Comparison of ENCODE assay signal across 1 cellular context in the genomic region with DNA sequence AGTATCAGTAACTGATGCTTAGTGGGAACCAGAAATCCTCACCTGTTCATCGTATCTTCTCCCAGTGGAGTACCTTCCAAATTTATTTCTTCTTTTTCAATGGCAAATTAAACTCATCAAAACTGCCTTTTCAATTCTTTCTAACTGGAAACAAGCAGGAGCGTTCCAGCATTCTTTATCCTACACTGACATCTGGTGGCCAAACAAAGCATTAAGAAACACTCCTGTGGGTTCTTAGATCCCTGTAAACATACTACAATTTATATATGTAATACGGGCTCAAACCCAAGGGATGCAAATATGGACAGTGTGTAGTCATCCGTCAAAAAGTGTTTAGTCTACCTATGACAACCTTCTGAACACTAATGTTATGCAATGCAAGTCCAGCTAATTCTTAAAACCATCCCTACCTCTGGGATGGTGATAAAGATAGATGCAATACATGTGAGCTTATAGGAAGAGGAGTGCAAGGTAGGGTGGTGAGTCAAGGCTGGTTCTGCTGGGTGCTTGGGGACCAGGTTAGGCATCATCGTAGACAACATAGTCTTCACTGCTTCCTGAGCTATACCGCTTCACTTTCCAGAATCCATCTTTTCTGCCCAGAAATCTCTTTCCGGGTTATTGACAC.
TF ChIP-seq lines count a peak whose summit lies in the region.

No MANE protein-coding gene starts in this region.

TF ChIP-seq in GM12878, 131 proteins besides CTCF, POLR2A, EP300 and RAD21 (continued from another document):
- TF ChIP-seq CEBPZ (IDR thresholded peaks at IDR 0.05; ENCODE audit: low read depth, low read length): no peak
- TF ChIP-seq CHD2 (IDR thresholded peaks at IDR 0.05; ENCODE audit: borderline replicate concordance, low read depth, low read length): no peak
